In the genomic region with DNA sequence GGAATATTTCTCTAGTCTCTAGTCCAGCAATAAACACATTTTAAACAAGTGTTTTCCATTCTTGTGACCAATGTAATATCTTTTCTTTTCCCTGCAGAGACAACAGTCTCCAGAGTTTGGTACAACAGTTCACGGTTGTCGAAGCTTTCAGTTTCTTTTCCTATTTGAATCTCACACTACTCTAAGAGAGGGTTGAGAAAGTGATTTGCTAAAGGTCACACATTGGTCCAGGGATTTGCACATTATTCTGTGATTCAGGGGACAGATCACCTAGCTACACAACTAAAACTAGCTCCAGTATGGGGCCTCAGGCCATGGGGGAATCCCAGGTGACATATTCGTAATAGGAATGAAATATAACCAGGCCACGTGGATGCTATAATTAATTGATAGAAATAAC, we compare ENCODE assay signal across 1 cellular context.
TF ChIP-seq lines count a peak whose summit lies in the region.

No MANE protein-coding gene starts in this region.

TF ChIP-seq in HepG2, 621 proteins besides CTCF, POLR2A, EP300 and RAD21:
- TF ChIP-seq U2AF2 (IDR thresholded peaks at IDR 0.05; ENCODE audit: low read depth, low read length) = no peak
